22 cellular contexts compared by ENCODE assay signal in genomic region chr15:77579498-77580188, GRCh38. TPM values are rescaled to one million over a fixed set of nuclear protein-coding genes. Genes with fewer than 3 reads are reported as not detected.
"Had no signal": no experiment of that assay in that cellular context is flagged by ENCODE, and none has a peak within 500 bp of the region (broad histone marks: within the 10 kb centered on the region; RNA-seq: fewer than 3 reads in every experiment).

No MANE protein-coding gene starts in this region.

- H3K36me3 ChIP-seq: SJSA1 had no signal

- H3K27me3 ChIP-seq: SJSA1 had no signal

- FAIRE-seq: HTR-8/SVneo, K562 had no signal

- H3K27ac ChIP-seq: HL-60, KMS-11, RWPE1, SJSA1, SK-N-MC had no signal

- H3K4me2 ChIP-seq: KMS-11 had no signal

- ATAC-seq: K562, Panc1, PC-3 had no signal

- H3K9ac ChIP-seq: KMS-11 had no signal

- H3K4me3 ChIP-seq: K562, SJSA1, SK-N-MC had no signal

- H3K4me1 ChIP-seq: SJSA1 had no signal

- DNase-seq: Kasumi-1, NCI-H1436, NCI-H187, NCI-H2029, NCI-H2081 treated with DMSO at 0.1 percent for 48 hours, NCI-H226, NCI-H510A, NCI-H774, PC-3, Right ventricle myocardium superior, SIG-M5 had no signal

RNA-seq across cellular contexts. Expression of gene LINGO1, which starts 53.1 kb away (rescaled TPM):
- total RNA-seq: M059J, OCI-LY7, PC-3, SJSA1 had no signal
- polyA plus RNA-seq: IgD-negative memory B cell had no signal
